In genomic region chr11:18408558-18409242, GRCh38 we compare ENCODE assay signal across 15 cellular contexts. TPM values are rescaled to one million over a fixed set of nuclear protein-coding genes. Genes with fewer than 3 reads are reported as not detected.
A peak's percentile ranks its signal among the peaks of the same experiment; 100 is the strongest.
DNase-seq lines count a peak whose midpoint lies in the region; ATAC-seq, FAIRE-seq and TF ChIP-seq lines count a peak whose summit lies in the region.
"Had no signal": no experiment of that assay in that cellular context is flagged by ENCODE, and none has a peak within 500 bp of the region (broad histone marks: within the 10 kb centered on the region; RNA-seq: fewer than 3 reads in every experiment).

No MANE protein-coding gene starts in this region.

- no peak for FAIRE-seq in GM12878 (lab: Jason Lieb, UNC)

- no peaks in the 10 kb centered on the region for H3K9me3 Mint-ChIP-seq in stimulated activated effector memory CD8-positive, alpha-beta T cell treated with anti-CD3 and anti-CD28 coated beads, Interleukin-12 subunit alpha, Interleukin-12 subunit beta, amount 100 ng/mL, for 72 hours
- H3K9me3 Mint-ChIP-seq in progenitor cell of endocrine pancreas (ENCODE audit: low read depth): peaks cover 5% of the 10 kb centered on the region
- H3K9me3 Mint-ChIP-seq: activated B cell treated with CpG ODN at 0.5 μM for 24 hours had no signal

- peaks cover 11% of the 10 kb centered on the region for H3K27me3 Mint-ChIP-seq in progenitor cell of endocrine pancreas
- H3K27me3 Mint-ChIP-seq: activated B cell treated with CpG ODN at 0.5 μM for 24 hours had no signal

- H2AFZ ChIP-seq in GM12878 (ENCODE audit: control insufficient read depth, low read depth, low read length): no peak overlapping the region

- no peak overlapping the region for H3K27ac Mint-ChIP-seq in stimulated activated effector memory CD8-positive, alpha-beta T cell treated with anti-CD3 and anti-CD28 coated beads, Interleukin-12 subunit alpha, Interleukin-12 subunit beta, amount 100 ng/mL, for 72 hours
- no peak overlapping the region for H3K27ac Mint-ChIP-seq in progenitor cell of endocrine pancreas
- H3K27ac Mint-ChIP-seq: activated B cell treated with CpG ODN at 0.5 μM for 24 hours had no signal

- no peak for TF ChIP-seq RAD21 in GM12878 (IDR thresholded peaks at IDR 0.05; ENCODE audit: insufficient read depth, low read depth, low read length)

- H3K4me1 Mint-ChIP-seq in stimulated activated effector memory CD8-positive, alpha-beta T cell treated with anti-CD3 and anti-CD28 coated beads, Interleukin-12 subunit alpha, Interleukin-12 subunit beta, amount 100 ng/mL, for 72 hours: peaks cover 15% of the 10 kb centered on the region
- H3K4me1 Mint-ChIP-seq in progenitor cell of endocrine pancreas (ENCODE audit: low read depth): peaks cover 2% of the 10 kb centered on the region
- H3K4me1 Mint-ChIP-seq: activated B cell treated with CpG ODN at 0.5 μM for 24 hours had no signal

- H3K4me3 Mint-ChIP-seq in stimulated activated effector memory CD8-positive, alpha-beta T cell treated with anti-CD3 and anti-CD28 coated beads, Interleukin-12 subunit alpha, Interleukin-12 subunit beta, amount 100 ng/mL, for 72 hours: no peak overlapping the region
- no peak overlapping the region for H3K4me3 Mint-ChIP-seq in progenitor cell of endocrine pancreas (ENCODE audit: low read depth)
- H3K4me3 Mint-ChIP-seq: activated B cell treated with CpG ODN at 0.5 μM for 24 hours had no signal

- no peak overlapping the region for H3K4me2 ChIP-seq in GM12878 (ENCODE audit: control insufficient read depth, insufficient read depth)

- TF ChIP-seq EP300 in GM12878 (IDR thresholded peaks at IDR 0.05; ENCODE audit: borderline replicate concordance in 1 of 2, control insufficient read depth in 1 of 2, low read depth in 2 of 2, low read length in 2 of 2): no peak

- peak; percentile 35 for DNase-seq in stimulated activated CD4-positive, alpha-beta T cell treated with anti-CD3 and anti-CD28 coated beads, Interleukin-15, amount 100 ng/mL, for 24 hours
- no peak for DNase-seq in stimulated activated CD4-positive, alpha-beta T cell treated with anti-CD3 and anti-CD28 coated beads, Interleukin-4, amount 100 ng/mL, for 4 hours
- peak; percentile 63 for DNase-seq in M059J (ENCODE audit: low read depth)
- no peak for DNase-seq in GM12878 (ENCODE audit: low read depth, low spot score)
- DNase-seq in stimulated activated effector memory CD8-positive, alpha-beta T cell treated with anti-CD3 and anti-CD28 coated beads, Interleukin-12 subunit alpha, Interleukin-12 subunit beta, amount 100 ng/mL, for 72 hours (ENCODE audit: low spot score in 2 of 2): no peak
- no peak for DNase-seq in progenitor cell of endocrine pancreas (ENCODE audit: low spot score, unreplicated experiment)
- DNase-seq in NCI-H345 treated with DMSO at 0.1 percent for 48 hours (lab: John Stamatoyannopoulos, UW; ENCODE audit: unreplicated experiment): no peak
- DNase-seq: activated B cell treated with CpG ODN at 0.5 μM for 24 hours, activated gamma-delta T cell treated with Interleukin-2 at 50 U/mL for 16 hours, NCI-H1048, NCI-H226, SHP77, testis had no signal

- TF ChIP-seq POLR2A in GM12878 (IDR thresholded peaks at IDR 0.05; ENCODE audit: low read depth, low read length): no peak

- H3K79me2 ChIP-seq in GM12878 (ENCODE audit: control insufficient read depth, insufficient read depth, low read length): no peaks in the 10 kb centered on the region; the same call in 1 of the 2 replicates

- POLR2A ChIA-PET in GM12878 (lab: Charles Lee): interaction anchor here (1.2 kb wide), 1 partner anchor 13 kb away, joined by 5 read pairs; no protein-coding TSS in a partner anchor

- 0 out of 2 replicates have a peak, but pooled peaks cover 3% of the 10 kb centered on the region for H4K20me1 ChIP-seq in GM12878 (ENCODE audit: control insufficient read depth, insufficient read depth)

- peak; percentile 12 for ATAC-seq in GM12878
- peak; percentile 14 for ATAC-seq in stimulated activated effector memory CD8-positive, alpha-beta T cell treated with anti-CD3 and anti-CD28 coated beads, Interleukin-12 subunit alpha, Interleukin-12 subunit beta, amount 100 ng/mL, for 72 hours
- ATAC-seq in HG03571 (IDR thresholded peaks at IDR 0.05; ENCODE audit: unreplicated experiment): no peak

- H3K27ac ChIP-seq in GM12878 (ENCODE audit: control insufficient read depth, insufficient read depth): no peak overlapping the region
- H3K27ac ChIP-seq: testis had no signal

- WGBS in GM12878 (ENCODE audit: insufficient coverage, insufficient replicate concordance, low lambda C conversion rate, missing lambda C conversion rate): 88% methylated on average over 8 of the region's 8 CpGs

- BruUV-seq in GM12878 (replicated peaks; lab: Mats Ljungman, UMichigan): no TSS peak

- H3K4me1 ChIP-seq in GM12878 (ENCODE audit: control insufficient read depth, insufficient read depth, low read length): no peaks in the 10 kb centered on the region
- H3K4me1 ChIP-seq: testis had no signal

- no peak overlapping the region for H3K4me3 ChIP-seq in GM12878
- H3K4me3 ChIP-seq: testis had no signal

- TF ChIP-seq CTCF in GM12878 (IDR thresholded peaks at IDR 0.05 in 2 of 3, conservative IDR thresholded peaks at IDR 0.05 in 1 of 3; ENCODE audit: control insufficient read depth in 2 of 3, extremely low read depth in 1 of 3, insufficient read depth in 1 of 3, low read depth in 3 of 3, low read length in 3 of 3) (no peak), progenitor cell of endocrine pancreas (IDR thresholded peaks at IDR 0.05; ENCODE audit: unreplicated experiment) (no peak)

- intact Hi-C loops in GM12878 (cut with micrococcal nuclease; ENCODE audit: unreplicated experiment): no loop called here

- in situ Hi-C loops in GM12878 (cut with MboI): no loop called here

- no peak overlapping the region for H3K9ac ChIP-seq in GM12878 (ENCODE audit: control insufficient read depth, insufficient read depth, low read length)

- peaks cover 72% of the 10 kb centered on the region for H3K36me3 Mint-ChIP-seq in stimulated activated effector memory CD8-positive, alpha-beta T cell treated with anti-CD3 and anti-CD28 coated beads, Interleukin-12 subunit alpha, Interleukin-12 subunit beta, amount 100 ng/mL, for 72 hours
- H3K36me3 Mint-ChIP-seq in progenitor cell of endocrine pancreas (ENCODE audit: insufficient read depth): peaks cover 13% of the 10 kb centered on the region

- peaks cover 12 to 29% of the 10 kb centered on the region in 2 experiments for H3K36me3 ChIP-seq in GM12878 (ENCODE audit: control insufficient read depth in 2 of 2, insufficient read depth in 2 of 2, low read length in 1 of 2)

- H3K9me3 ChIP-seq in GM12878 (replicated peaks; ENCODE audit: control insufficient read depth, insufficient read depth, low read length): no peaks in the 10 kb centered on the region
- H3K9me3 ChIP-seq: testis had no signal

- CTCF ChIA-PET in GM12878 (lab: Yijun Ruan, JAX): interaction anchor here (0.7 kb wide), 1 partner anchor 25 kb away, joined by 3 read pairs; no protein-coding TSS in a partner anchor

- H3K27me3 ChIP-seq in GM12878 (replicated peaks in 1 of 2; ENCODE audit: control insufficient read depth in 2 of 2, insufficient read depth in 2 of 2, low read length in 1 of 2): no peaks in the 10 kb centered on the region
- H3K27me3 ChIP-seq: testis had no signal

- SMC1A ChIA-PET in GM12878 (lab: Charles Lee; ENCODE audit: uncharacterized antibody, unreplicated experiment): interaction anchor here (0.9 to 1.3 kb wide), 2 partner anchors 25 to 164 kb away, joined by 4 read pairs; no protein-coding TSS in a partner anchor

- RAD21 ChIA-PET in GM12878 (lab: Charles Lee; ENCODE audit: unreplicated experiment): interaction anchor here (0.6 kb wide), 1 partner anchor 179 kb away, joined by 3 read pairs; no protein-coding TSS in a partner anchor

RNA-seq across cellular contexts. Expression of gene LDHC, which starts 3.4 kb away (rescaled TPM):
- total RNA-seq in M059J (2014; rRNA removed; shearing (Covaris generic)): not detected in 2 replicates
- not detected in 2 replicates for total RNA-seq in GM12878 (2013; cell fraction: nucleolus; rRNA removed)
- not detected in 2 replicates for total RNA-seq in GM12878 (2014; rRNA removed)
- total RNA-seq in GM12878 (2014; rRNA removed; fragmentation: Illumina TruSeq; extraction: Trizol): not detected in 2 replicates
- not detected in 2 replicates for total RNA-seq in GM12878 (2021)
- not detected for polyA plus RNA-seq in GM12878 (2011; ENCODE audit: low read depth)
- polyA plus RNA-seq in GM12878 (2011; rRNA removed): not detected in 2 replicates
- polyA plus RNA-seq in GM12878 (2011; cell fraction: cytosol; rRNA removed): not detected in 2 replicates
- not detected in 2 replicates for polyA plus RNA-seq in GM12878 (2011; cell fraction: nucleus; rRNA removed)
- polyA plus RNA-seq in GM12878 (2012): not detected in 2 replicates
- 0.04 TPM in 1 of 2 replicates, not detected in the other for polyA plus RNA-seq in GM12878 (2014; fragmentation: Illumina TruSeq; extraction: Trizol)
- under 1 TPM in 1 of 2 experiments, not detected in 1; 0.16 TPM for polyA plus RNA-seq in GM12878 (2014; fragmentation: Nextera tagmentation; extraction: Ambion mirVana)
- not detected in 2 replicates for polyA plus RNA-seq in GM12878 (2014; rRNA removed)
- not detected for polyA plus RNA-seq in GM12878 (2016; fragmentation: Nextera tagmentation; extraction: Ambion mirVana)
- not detected in 2 replicates for polyA minus RNA-seq in GM12878 (2011; rRNA and poly(A)+ RNA removed)
- polyA minus RNA-seq in GM12878 (2011; cell fraction: cytosol; rRNA and poly(A)+ RNA removed): not detected in 2 replicates
- polyA minus RNA-seq in GM12878 (2011; cell fraction: nucleus; rRNA and poly(A)+ RNA removed): not detected in 2 replicates
- total RNA-seq in progenitor cell of endocrine pancreas: 0.29 and 0.55 TPM in 2 replicates
- total RNA-seq: activated B cell treated with CpG ODN at 0.5 μM for 24 hours, fibroblast of lung had no signal

RNA-seq across cellular contexts. Expression of gene LDHA, which starts 14.3 kb away (rescaled TPM):
- total RNA-seq in M059J (2014; rRNA removed; shearing (Covaris generic)): 1,651 and 2,272 TPM in 2 replicates
- 350 and 370 TPM in 2 replicates for total RNA-seq in GM12878 (2013; cell fraction: nucleolus; rRNA removed)
- total RNA-seq in GM12878 (2014; rRNA removed) (773 and 871 TPM in 2 replicates), GM12878 (2014; rRNA removed; fragmentation: Illumina TruSeq; extraction: Trizol) (837 and 848 TPM in 2 replicates), GM12878 (2021) (908 and 930 TPM in 2 replicates), progenitor cell of endocrine pancreas (60.6 and 78.1 TPM in 2 replicates)
- polyA plus RNA-seq in GM12878 (2011; ENCODE audit: low read depth): 1,009 TPM
- polyA plus RNA-seq in GM12878 (2011; rRNA removed) (2,251 and 3,921 TPM in 2 replicates), GM12878 (2014; fragmentation: Illumina TruSeq; extraction: Trizol) (2,208 and 3,132 TPM in 2 replicates), GM12878 (2014; fragmentation: Nextera tagmentation; extraction: Ambion mirVana) (1,000 to 10,000 TPM; 1,116 to 1,393 TPM), GM12878 (2014; rRNA removed) (1,219 and 1,341 TPM in 2 replicates), GM12878 (2016; fragmentation: Nextera tagmentation; extraction: Ambion mirVana) (1,000 to 10,000 TPM; 2,169 to 2,300 TPM)
- polyA plus RNA-seq in GM12878 (2011; cell fraction: cytosol; rRNA removed): 1,020 and 1,335 TPM in 2 replicates
- polyA plus RNA-seq in GM12878 (2011; cell fraction: nucleus; rRNA removed): 741 and 953 TPM in 2 replicates
- polyA plus RNA-seq in GM12878 (2012): 1,447 and 1,839 TPM in 2 replicates
- 1,844 and 2,203 TPM in 2 replicates for polyA minus RNA-seq in GM12878 (2011; rRNA and poly(A)+ RNA removed)
- polyA minus RNA-seq in GM12878 (2011; cell fraction: cytosol; rRNA and poly(A)+ RNA removed): 733 and 746 TPM in 2 replicates
- polyA minus RNA-seq in GM12878 (2011; cell fraction: nucleus; rRNA and poly(A)+ RNA removed): 267 and 339 TPM in 2 replicates

RNA-seq across cellular contexts. Expression of gene LDHAL6A, which starts 47.0 kb away (rescaled TPM):
- not detected in 2 replicates for total RNA-seq in M059J (2014; rRNA removed; shearing (Covaris generic))
- total RNA-seq in GM12878 (2013; cell fraction: nucleolus; rRNA removed): not detected in 2 replicates
- not detected in 2 replicates for total RNA-seq in GM12878 (2014; rRNA removed)
- not detected in 2 replicates for total RNA-seq in GM12878 (2014; rRNA removed; fragmentation: Illumina TruSeq; extraction: Trizol)
- total RNA-seq in GM12878 (2021): not detected in 2 replicates
- not detected for polyA plus RNA-seq in GM12878 (2011; ENCODE audit: low read depth)
- polyA plus RNA-seq in GM12878 (2011; rRNA removed): not detected in 2 replicates
- polyA plus RNA-seq in GM12878 (2011; cell fraction: cytosol; rRNA removed): not detected in 2 replicates
- not detected in 2 replicates for polyA plus RNA-seq in GM12878 (2011; cell fraction: nucleus; rRNA removed)
- 0.04 TPM in 1 of 2 replicates, not detected in the other for polyA plus RNA-seq in GM12878 (2012)
- not detected in 2 replicates for polyA plus RNA-seq in GM12878 (2014; fragmentation: Illumina TruSeq; extraction: Trizol)
- under 1 TPM in 1 of 2 experiments, not detected in 1; 0.03 TPM for polyA plus RNA-seq in GM12878 (2014; fragmentation: Nextera tagmentation; extraction: Ambion mirVana)
- polyA plus RNA-seq in GM12878 (2014; rRNA removed): not detected in 2 replicates
- polyA plus RNA-seq in GM12878 (2016; fragmentation: Nextera tagmentation; extraction: Ambion mirVana): under 1 TPM; 0.09 to 0.11 TPM
- not detected in 2 replicates for polyA minus RNA-seq in GM12878 (2011; rRNA and poly(A)+ RNA removed)
- polyA minus RNA-seq in GM12878 (2011; cell fraction: cytosol; rRNA and poly(A)+ RNA removed): not detected in 2 replicates
- polyA minus RNA-seq in GM12878 (2011; cell fraction: nucleus; rRNA and poly(A)+ RNA removed): not detected in 2 replicates
- not detected in 2 replicates for total RNA-seq in progenitor cell of endocrine pancreas
- total RNA-seq: activated B cell treated with CpG ODN at 0.5 μM for 24 hours, fibroblast of lung had no signal
- polyA plus RNA-seq: fibroblast of lung had no signal

Comparison
In these comparisons a context has a peak if more than half of its experiments do, and no peak if none do; other contexts are left out.
1. DNase-seq: peak in stimulated activated CD4-positive, alpha-beta T cell treated with anti-CD3 and anti-CD28 coated beads, Interleukin-15, amount 100 ng/mL, for 24 hours (single experiment) and M059J (single experiment); none in stimulated activated CD4-positive, alpha-beta T cell treated with anti-CD3 and anti-CD28 coated beads, Interleukin-4, amount 100 ng/mL, for 4 hours (0 of 2), GM12878 (single experiment), stimulated activated effector memory CD8-positive, alpha-beta T cell treated with anti-CD3 and anti-CD28 coated beads, Interleukin-12 subunit alpha, Interleukin-12 subunit beta, amount 100 ng/mL, for 72 hours (0 of 2), progenitor cell of endocrine pancreas (single experiment) and NCI-H345 treated with DMSO at 0.1 percent for 48 hours (single experiment).